ENCODE assay signal across 17 cellular contexts in the genomic region with DNA sequence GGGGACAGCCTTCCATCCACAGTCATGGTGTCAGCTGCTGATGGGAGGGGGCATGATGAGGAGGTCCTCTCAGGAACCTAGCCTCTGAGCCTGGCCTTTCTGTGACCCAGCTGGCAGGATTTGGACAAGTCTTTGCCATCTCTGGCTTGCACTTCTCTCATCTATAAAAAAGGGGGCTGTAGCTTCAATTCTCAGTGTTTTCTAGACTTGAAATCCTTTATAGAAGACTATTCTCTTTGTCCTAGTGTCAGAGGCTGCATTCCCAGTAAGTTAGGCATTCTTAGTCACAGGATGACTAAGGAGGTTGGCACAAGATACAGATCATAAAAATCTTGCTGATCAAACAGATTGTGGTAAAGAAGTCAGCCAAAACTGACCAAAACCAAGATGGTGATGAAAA.
DNase-seq lines count a peak whose midpoint lies in the region; ATAC-seq lines count a peak whose summit lies in the region.
"Had no signal": no experiment of that assay in that cellular context is flagged by ENCODE, and none has a peak within 500 bp of the region (broad histone marks: within the 10 kb centered on the region; RNA-seq: fewer than 3 reads in every experiment).

No MANE protein-coding gene starts in this region.

- no peak for ATAC-seq in GM18861 (IDR thresholded peaks at IDR 0.05; ENCODE audit: unreplicated experiment)
- ATAC-seq: left colon, right lobe of liver, T-helper 17 cell had no signal

- no peaks in the 10 kb centered on the region for H3K9me3 ChIP-seq in MG63
- H3K9me3 ChIP-seq: right lobe of liver had no signal

- in situ Hi-C loops in Caki2 (cut with HindIII; ENCODE audit: low pct_unique_long_range_greater_than_20kb, low sequenced_read_pairs) = no loop called here

- H3K27me3 ChIP-seq in MG63 = no peaks in the 10 kb centered on the region
- H3K27me3 ChIP-seq: right lobe of liver, suprapubic skin had no signal

- peak; percentile 73 for DNase-seq in Caki2 (ENCODE audit: low read depth)
- DNase-seq in MG63 = peak; percentile 67
- peak; percentile 74 for DNase-seq in astrocyte of the hippocampus (ENCODE audit: low read depth, low spot score)
- peak; percentile 82 for DNase-seq in kidney glomerular epithelial cell (lab: John Stamatoyannopoulos, UW)
- DNase-seq in NK-92 (lab: John Stamatoyannopoulos, UW; ENCODE audit: unreplicated experiment) = no peak
- no peak for DNase-seq in activated naive CD4-positive, alpha-beta T cell treated with anti-CD3 and anti-CD28 coated beads, Interleukin-2, amount 50 U/mL, for 16 hours
- DNase-seq in NCI-H187 treated with DMSO at 0.1 percent for 48 hours (lab: John Stamatoyannopoulos, UW) = no peak
- DNase-seq: activated CD4-positive, CD25-positive, alpha-beta regulatory T cell treated with anti-CD3 and anti-CD28 coated beads, Interleukin-2, amount 50 U/mL, for 72 hours; activated CD8-positive, alpha-beta memory T cell treated with anti-CD3 and anti-CD28 coated beads, Interleukin-2, amount 50 U/mL, for 4 hours; activated naive CD4-positive, alpha-beta T cell; hippocampal formation; left colon; NCI-H1092; right lobe of liver; T-helper 17 cell had no signal

- H3K4me3 ChIP-seq in MG63 = no peak overlapping the region
- H3K4me3 ChIP-seq: right lobe of liver, suprapubic skin had no signal

- H3K36me3 ChIP-seq in MG63 = no peaks in the 10 kb centered on the region; the same call in 1 of the 2 replicates
- H3K36me3 ChIP-seq: right lobe of liver, suprapubic skin had no signal

Comparison
In these comparisons a context has a peak if more than half of its experiments do, and no peak if none do; other contexts are left out.
1. DNase-seq: peak in Caki2 (single experiment), MG63 (single experiment), astrocyte of the hippocampus (single experiment) and kidney glomerular epithelial cell (single experiment); none in NK-92 (single experiment), activated naive CD4-positive, alpha-beta T cell treated with anti-CD3 and anti-CD28 coated beads, Interleukin-2, amount 50 U/mL, for 16 hours (single experiment) and NCI-H187 treated with DMSO at 0.1 percent for 48 hours (single experiment).